In genomic region chr3:29335438-29335837, GRCh38 we compare ENCODE assay signal across 8 cellular contexts. TPM values are rescaled to one million over a fixed set of nuclear protein-coding genes. Genes with fewer than 3 reads are reported as not detected.
DNase-seq lines count a peak whose midpoint lies in the region; ATAC-seq and TF ChIP-seq lines count a peak whose summit lies in the region.

No MANE protein-coding gene starts in this region.

- H3K4me1 Mint-ChIP-seq in osteocyte (ENCODE audit: unreplicated experiment): peaks cover 63% of the 10 kb centered on the region

- in situ Hi-C loops in KBM-7 (cut with MboI; ENCODE audit: low pct_unique_long_range_greater_than_20kb, low sequenced_read_pairs): no loop called here

- H3K4me3 ChIP-seq in fibroblast of the aortic adventitia (ENCODE audit: low read depth, low read length): peak overlapping the region; percentile 51

- no peaks in the 10 kb centered on the region for H3K27me3 Mint-ChIP-seq in osteocyte (ENCODE audit: unreplicated experiment)

- no peak for ATAC-seq in GM19328 (IDR thresholded peaks at IDR 0.05; ENCODE audit: unreplicated experiment)

- peak overlapping the region; percentile 73 for H3K4me3 Mint-ChIP-seq in osteocyte (ENCODE audit: unreplicated experiment)

- TF ChIP-seq CTCF in fibroblast of the aortic adventitia (IDR thresholded peaks at IDR 0.05; ENCODE audit: insufficient read depth, low read length): no peak
- no peak for TF ChIP-seq CTCF in osteocyte (IDR thresholded peaks at IDR 0.05)

- DNase-seq in NCI-H1417 (lab: John Stamatoyannopoulos, UW): peak; percentile 4 to 63 (median 49)
- DNase-seq in NCI-H1417 treated with DMSO at 0.1 percent for 48 hours (lab: John Stamatoyannopoulos, UW): no peak
- DNase-seq in RPMI8226: peak; percentile 88
- DNase-seq in fibroblast of the aortic adventitia (ENCODE audit: low read depth): peak; percentile 99
- peak; percentile 91 for DNase-seq in osteocyte (ENCODE audit: extremely low spot score, unreplicated experiment)
- DNase-seq in KBM-7: no peak
- DNase-seq in hippocampal formation (lab: John Stamatoyannopoulos, UW): no peak

- peak overlapping the region; percentile 99 for H3K27ac Mint-ChIP-seq in osteocyte (ENCODE audit: unreplicated experiment)

- no peaks in the 10 kb centered on the region for H3K36me3 Mint-ChIP-seq in osteocyte (ENCODE audit: unreplicated experiment)

- H3K9me3 Mint-ChIP-seq in osteocyte (ENCODE audit: unreplicated experiment): no peaks in the 10 kb centered on the region

RNA-seq across cellular contexts. Expression of gene RBMS3, which starts 54.6 kb away (rescaled TPM):
- 68.4 and 84.1 TPM in 2 replicates for total RNA-seq in fibroblast of the aortic adventitia (ENCODE audit: low replicate concordance)
- 64.2 and 66.8 TPM in 2 replicates for total RNA-seq in osteocyte

Comparison
In these comparisons a context has a peak if more than half of its experiments do, and no peak if none do; other contexts are left out.
1. DNase-seq: peak in NCI-H1417 (3 of 3), RPMI8226 (single experiment), fibroblast of the aortic adventitia (single experiment) and osteocyte (single experiment); none in NCI-H1417 treated with DMSO at 0.1 percent for 48 hours (single experiment), KBM-7 (single experiment) and hippocampal formation (0 of 2).